In genomic region chr12:49741882-49742620, GRCh38 we compare ENCODE assay signal across 8 cellular contexts. TPM values are rescaled to one million over a fixed set of nuclear protein-coding genes. Genes with fewer than 3 reads are reported as not detected.
DNase-seq lines count a peak whose midpoint lies in the region; ATAC-seq and TF ChIP-seq lines count a peak whose summit lies in the region.

No MANE protein-coding gene starts in this region.

- WGBS in adipose tissue, 3 donors, result 0 to 1% (median 0%) methylated on average over 35 of the region's 35 CpGs

- H3K9me3 ChIP-seq in ES-I3 (ENCODE audit: control insufficient read depth, insufficient read depth, low read length) (no peaks in the 10 kb centered on the region), uterus (no peaks in the 10 kb centered on the region)

- H3K4me1 ChIP-seq in ES-I3 (ENCODE audit: insufficient read depth, low read length), result peaks cover 3% of the 10 kb centered on the region; the same call in 1 of the 2 replicates
- H3K4me1 ChIP-seq in uterus, result peaks cover 5 to 9% of the 10 kb centered on the region in 2 donors

- DNase-seq in GOT3 (lab: John Stamatoyannopoulos, UW) (peak; percentile 58), Kasumi-1 (lab: John Stamatoyannopoulos, UW) (peak; percentile 82 to 85), T follicular helper cell (ENCODE audit: low read depth) (peak; percentile 84), left cardiac atrium (peak; percentile 94), pulmonary artery endothelial cell (ENCODE audit: low read depth, low spot score) (peak; percentile 60), uterus (peak; percentile 74 to 75)

- H3K36me3 ChIP-seq in ES-I3 (ENCODE audit: insufficient read depth, low read length), result peaks cover 5% of the 10 kb centered on the region; the same call in 1 of the 2 replicates
- no peaks in the 10 kb centered on the region for H3K36me3 ChIP-seq in uterus

- H3K27ac ChIP-seq in adipose tissue (ENCODE audit: low read depth, low read length) (peak overlapping the region; percentile 76), uterus (peak overlapping the region; percentile 84 to 98)

- peak overlapping the region; percentile 77 for H3K9ac ChIP-seq in ES-I3 (ENCODE audit: low read depth, low read length)

- peak; percentile 69 to 88 for ATAC-seq in left cardiac atrium

- TF ChIP-seq CTCF in uterus (IDR thresholded peaks at IDR 0.05), result no peak

- TF ChIP-seq POLR2A in uterus (IDR thresholded peaks at IDR 0.05), result no peak

- intact Hi-C loops in left cardiac atrium (cut with DNase I), result no loop called here
- intact Hi-C loops in uterus (cut with DNase I; ENCODE audit: low total_unique reads), result no loop called here

- H3K27me3 ChIP-seq in uterus, result no peaks in the 10 kb centered on the region

- H3K4me3 ChIP-seq in uterus, result peak overlapping the region; percentile 84 to 86

RNA-seq across cellular contexts. Expression of gene TMBIM6, which starts 0.7 kb away (rescaled TPM):
- polyA plus RNA-seq in adipose tissue, result 100 to 1,000 TPM; 120 to 351 (median 210) TPM
- total RNA-seq in left cardiac atrium, result 100 to 1,000 TPM; 260 to 276 TPM
- total RNA-seq in pulmonary artery endothelial cell, result 333 and 433 TPM in 2 replicates
- total RNA-seq in uterus, result 100 to 1,000 TPM; 201 to 298 (median 263) TPM

RNA-seq across cellular contexts. Expression of gene FMNL3, which starts 34.8 kb away (rescaled TPM):
- polyA plus RNA-seq in adipose tissue, result 1 to 10 TPM; 1.2 to 8.0 (median 7.5) TPM
- total RNA-seq in left cardiac atrium (10 to 100 TPM; 12.2 to 21.2 TPM), pulmonary artery endothelial cell (69.7 and 80.3 TPM in 2 replicates), uterus (10 to 100 TPM in 2 of 4 donors, 1 to 10 TPM in 2; 3.3 to 45.7 (median 20.4) TPM)

Comparison
In these comparisons a context has a peak if more than half of its experiments do, and no peak if none do; other contexts are left out.
1. Peak in every context shown above with its lines: DNase-seq, ATAC-seq, H3K4me3 ChIP-seq and H3K27ac ChIP-seq.